2 cellular contexts compared by ENCODE assay signal in the genomic region with DNA sequence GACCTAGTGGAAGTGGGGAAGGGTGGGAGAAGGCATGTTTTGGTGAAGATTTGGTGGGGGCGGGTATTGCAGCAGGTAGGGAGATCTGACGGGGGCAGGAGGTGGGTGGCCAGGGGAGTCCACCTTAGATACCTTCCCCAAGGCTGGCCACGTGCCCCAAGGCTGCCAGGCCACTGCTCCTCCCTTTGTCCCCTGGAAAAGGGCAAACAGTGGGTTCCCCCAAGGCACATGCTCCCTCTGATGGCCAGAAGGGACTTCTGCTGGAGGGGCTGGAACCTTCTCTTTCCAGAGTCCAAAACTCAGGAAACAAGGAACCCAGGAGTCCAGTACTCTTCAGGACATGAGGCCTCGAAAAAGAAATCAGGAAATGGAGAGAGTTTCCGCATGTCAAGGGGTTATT.
A peak's percentile ranks its signal among the peaks of the same experiment; 100 is the strongest.
TF ChIP-seq lines count a peak whose summit lies in the region.

No MANE protein-coding gene starts in this region.

TF ChIP-seq in HepG2, 621 proteins besides CTCF, POLR2A, EP300 and RAD21:
- TF ChIP-seq NFE2L2 (IDR thresholded peaks at IDR 0.05; ENCODE audit: low read length), result no peak
- no peak for TF ChIP-seq PHF20 (CRISPR knock-in tag; IDR thresholded peaks at IDR 0.05)
- peak; percentile 68 for TF ChIP-seq STAG1 (CRISPR knock-in tag; IDR thresholded peaks at IDR 0.05)
- no peak for TF ChIP-seq PAWR (CRISPR knock-in tag; IDR thresholded peaks at IDR 0.05; ENCODE audit: borderline replicate concordance)

TF ChIP-seq in WTC11, 78 proteins besides CTCF, POLR2A, EP300 and RAD21:
- TF ChIP-seq, protein P1, sequence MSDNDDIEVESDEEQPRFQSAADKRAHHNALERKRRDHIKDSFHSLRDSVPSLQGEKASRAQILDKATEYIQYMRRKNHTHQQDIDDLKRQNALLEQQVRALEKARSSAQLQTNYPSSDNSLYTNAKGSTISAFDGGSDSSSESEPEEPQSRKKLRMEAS (CRISPR knock-in tag; IDR thresholded peaks at IDR 0.05), result no peak
- TF ChIP-seq MXD4 (CRISPR knock-in tag; IDR thresholded peaks at IDR 0.05; ENCODE audit: borderline replicate concordance), result no peak
- no peak for TF ChIP-seq NR2C2 (CRISPR knock-in tag; IDR thresholded peaks at IDR 0.05)
- TF ChIP-seq, protein P2, sequence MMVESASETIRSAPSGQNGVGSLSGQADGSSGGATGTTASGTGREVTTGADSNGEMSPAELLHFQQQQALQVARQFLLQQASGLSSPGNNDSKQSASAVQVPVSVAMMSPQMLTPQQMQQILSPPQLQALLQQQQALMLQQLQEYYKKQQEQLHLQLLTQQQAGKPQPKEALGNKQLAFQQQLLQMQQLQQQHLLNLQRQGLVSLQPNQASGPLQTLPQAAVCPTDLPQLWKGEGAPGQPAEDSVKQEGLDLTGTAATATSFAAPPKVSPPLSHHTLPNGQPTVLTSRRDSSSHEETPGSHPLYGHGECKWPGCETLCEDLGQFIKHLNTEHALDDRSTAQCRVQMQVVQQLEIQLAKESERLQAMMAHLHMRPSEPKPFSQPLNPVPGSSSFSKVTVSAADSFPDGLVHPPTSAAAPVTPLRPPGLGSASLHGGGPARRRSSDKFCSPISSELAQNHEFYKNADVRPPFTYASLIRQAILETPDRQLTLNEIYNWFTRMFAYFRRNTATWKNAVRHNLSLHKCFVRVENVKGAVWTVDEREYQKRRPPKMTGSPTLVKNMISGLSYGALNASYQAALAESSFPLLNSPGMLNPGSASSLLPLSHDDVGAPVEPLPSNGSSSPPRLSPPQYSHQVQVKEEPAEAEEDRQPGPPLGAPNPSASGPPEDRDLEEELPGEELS (CRISPR knock-in tag; IDR thresholded peaks at IDR 0.05), result no peak
TF ChIP-seq in WTC11: peak in this region for 0.
